ENCODE assay signal across 8 cellular contexts in genomic region chr20:44211177-44212039, GRCh38. TPM values are rescaled to one million over a fixed set of nuclear protein-coding genes. Genes with fewer than 3 reads are reported as not detected.
DNase-seq lines count a peak whose midpoint lies in the region; ATAC-seq and TF ChIP-seq lines count a peak whose summit lies in the region.

No MANE protein-coding gene starts in this region.

- peaks cover 39% of the 10 kb centered on the region for H3K79me2 ChIP-seq in OCI-LY7 (ENCODE audit: insufficient read depth, low read depth, low read length)

- H3K27ac ChIP-seq in OCI-LY7 (ENCODE audit: low read depth, low read length, poor library complexity, severe bottlenecking) (peak overlapping the region; percentile 51), urinary bladder (ENCODE audit: low read depth) (peak overlapping the region; percentile 90)

- H4K20me1 ChIP-seq in OCI-LY7 (ENCODE audit: insufficient read depth, low read length), result peaks cover 30% of the 10 kb centered on the region; the same call in 1 of the 2 replicates

- CTCF ChIA-PET in OCI-LY7 (lab: Charles Lee; ENCODE audit: unreplicated experiment), result no interaction called here

- POLR2A ChIA-PET in OCI-LY7 (lab: Charles Lee), result interaction anchor here (0.6 kb wide), 1 partner anchor 527 kb away, joined by 3 read pairs; no protein-coding TSS in a partner anchor

- peak overlapping the region; percentile 77; the same call in 1 of the 2 replicates for H2AFZ ChIP-seq in OCI-LY7 (ENCODE audit: low read length)

- H3K36me3 ChIP-seq in OCI-LY7 (ENCODE audit: insufficient read depth, low read length) (peaks cover 7% of the 10 kb centered on the region), urinary bladder (ENCODE audit: insufficient read depth) (no peaks in the 10 kb centered on the region)

- peak overlapping the region; percentile 100 for H3K27ac Mint-ChIP-seq in mesothelial cell of epicardium

- H3K4me3 Mint-ChIP-seq in mesothelial cell of epicardium, result peak overlapping the region; percentile 98

- H3K4me3 ChIP-seq in OCI-LY7 (ENCODE audit: low read depth, low read length, poor library complexity, severe bottlenecking) (peak overlapping the region; percentile 90), choroid plexus epithelial cell (ENCODE audit: low read depth, low read length) (peak overlapping the region; percentile 97), urinary bladder (ENCODE audit: low read depth, low read length) (peak overlapping the region; percentile 55)

- no peaks in the 10 kb centered on the region for H3K9me2 ChIP-seq in OCI-LY7 (ENCODE audit: insufficient read depth, low read length)

- H3K27me3 Mint-ChIP-seq in mesothelial cell of epicardium (ENCODE audit: low read depth), result no peaks in the 10 kb centered on the region

- no peaks in the 10 kb centered on the region for H3K9me3 ChIP-seq in OCI-LY7 (ENCODE audit: low read length)

- intact Hi-C loops in OCI-LY7 (cut with micrococcal nuclease; ENCODE audit: unreplicated experiment), result loop anchor here (2.0 to 10.0 kb wide), 2 partner anchors 399 to 653 kb away; no protein-coding TSS in a partner anchor

- TF ChIP-seq CTCF in OCI-LY7 (conservative IDR thresholded peaks at IDR 0.05; ENCODE audit: low read length), result no peak
- TF ChIP-seq CTCF in choroid plexus epithelial cell (conservative IDR thresholded peaks at IDR 0.05; ENCODE audit: low read depth, low read length), result no peak
- TF ChIP-seq CTCF in mesothelial cell of epicardium (IDR thresholded peaks at IDR 0.05; ENCODE audit: unreplicated experiment), result no peak

- H3K4me1 ChIP-seq in OCI-LY7 (ENCODE audit: insufficient read depth, low read length, poor library complexity, severe bottlenecking) (peaks cover 24% of the 10 kb centered on the region), urinary bladder (ENCODE audit: insufficient read depth) (peaks cover 3% of the 10 kb centered on the region)

- TSS peak; percentile 95 for BruUV-seq in OCI-LY7 (replicated peaks; lab: Mats Ljungman, UMichigan)

- DNase-seq in Ammon's horn (ENCODE audit: low spot score) (peak; percentile 69), OCI-LY7 (ENCODE audit: low spot score) (no peak), choroid plexus epithelial cell (ENCODE audit: low read depth) (peak; percentile 47), mesothelial cell of epicardium (ENCODE audit: low spot score in 2 of 2, unreplicated experiment in 2 of 2) (no peak)

- ATAC-seq in GM18519 (IDR thresholded peaks at IDR 0.05; ENCODE audit: low FRiP score, unreplicated experiment), result peak; percentile 4
- no peak for ATAC-seq in GM21390 (IDR thresholded peaks at IDR 0.05; ENCODE audit: unreplicated experiment)
- no peak for ATAC-seq in GM21619 (IDR thresholded peaks at IDR 0.05; ENCODE audit: unreplicated experiment)

- 8% methylated on average over 24 of the region's 24 CpGs for WGBS in urinary bladder

- H3K4me1 Mint-ChIP-seq in mesothelial cell of epicardium, result peaks cover 46% of the 10 kb centered on the region

- peaks cover 3% of the 10 kb centered on the region for H3K36me3 Mint-ChIP-seq in mesothelial cell of epicardium

- no peaks in the 10 kb centered on the region for H3K9me3 Mint-ChIP-seq in mesothelial cell of epicardium

- peak overlapping the region; percentile 80 for H3K4me2 ChIP-seq in OCI-LY7 (ENCODE audit: low read length)

RNA-seq across cellular contexts. Expression of gene OSER1, which starts 0.8 kb away (rescaled TPM):
- 24.5 and 28.1 TPM in 2 replicates for total RNA-seq in OCI-LY7 (2014; rRNA removed; shearing (Covaris generic))
- 31.9 and 35.9 TPM in 2 replicates for total RNA-seq in OCI-LY7 (2022)
- 31.3 to 31.7 TPM (median 31.5 TPM) in 3 replicates for total RNA-seq in mesothelial cell of epicardium
- total RNA-seq in urinary bladder, result 32.7 TPM
- polyA plus RNA-seq in urinary bladder, result 35.8 TPM

RNA-seq across cellular contexts. Expression of gene JPH2, which starts 24.4 kb away (rescaled TPM):
- not detected in 2 replicates for total RNA-seq in OCI-LY7 (2014; rRNA removed; shearing (Covaris generic))
- total RNA-seq in OCI-LY7 (2022) (not detected in 2 replicates), mesothelial cell of epicardium (3.4 to 4.2 TPM (median 3.5 TPM) in 3 replicates), urinary bladder (40.5 TPM)
- 83.5 TPM for polyA plus RNA-seq in urinary bladder

RNA-seq across cellular contexts. Expression of gene GDAP1L1, which starts 35.7 kb away (rescaled TPM):
- total RNA-seq in OCI-LY7 (2014; rRNA removed; shearing (Covaris generic)), result not detected in 2 replicates
- 0.27 TPM in 1 of 2 replicates, not detected in the other for total RNA-seq in OCI-LY7 (2022)
- 0.16 to 0.54 TPM (median 0.40 TPM) in 3 replicates for total RNA-seq in mesothelial cell of epicardium
- 0.90 TPM for total RNA-seq in urinary bladder
- 0.29 TPM for polyA plus RNA-seq in urinary bladder

Comparison
In these comparisons a context has a peak if more than half of its experiments do, and no peak if none do; other contexts are left out.
1. DNase-seq: peak in Ammon's horn (single experiment) and choroid plexus epithelial cell (single experiment); none in OCI-LY7 (single experiment) and mesothelial cell of epicardium (0 of 2).
2. Peak in every context shown above with its lines, with median percentiles within 50 percentile points of each other: H3K4me3 ChIP-seq.